Comparison of ENCODE assay signal across 12 cellular contexts in the genomic region with DNA sequence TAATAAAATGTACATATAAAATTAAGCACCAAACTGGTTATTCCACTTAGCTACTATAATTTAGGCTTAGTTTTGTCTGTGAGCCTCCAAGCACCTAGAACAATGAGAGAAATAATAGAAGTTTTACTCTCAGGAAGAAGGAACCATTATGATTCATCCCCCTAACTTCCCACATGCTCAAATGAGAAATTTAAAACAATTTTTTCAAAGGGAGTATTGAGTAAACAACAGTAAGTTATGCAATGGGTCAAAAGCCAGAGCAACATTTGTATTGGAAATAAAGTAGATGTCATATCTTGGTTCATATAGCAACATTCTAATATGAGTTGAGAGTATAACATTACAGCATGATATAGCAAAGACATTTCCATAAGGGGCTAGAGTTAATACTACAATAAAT. TPM values are rescaled to one million over a fixed set of nuclear protein-coding genes. Genes with fewer than 3 reads are reported as not detected.
DNase-seq lines count a peak whose midpoint lies in the region; ATAC-seq and TF ChIP-seq lines count a peak whose summit lies in the region.
"Had no signal": no experiment of that assay in that cellular context is flagged by ENCODE, and none has a peak within 500 bp of the region (broad histone marks: within the 10 kb centered on the region; RNA-seq: fewer than 3 reads in every experiment).

No MANE protein-coding gene starts in this region.

- no peak for ATAC-seq in GM21529 (IDR thresholded peaks at IDR 0.05; ENCODE audit: unreplicated experiment)
- no peak for ATAC-seq in HG02798 (IDR thresholded peaks at IDR 0.05; ENCODE audit: poor library complexity, unreplicated experiment)
- ATAC-seq: activated CD4-positive, CD25-positive, alpha-beta regulatory T cell treated with anti-CD3 and anti-CD28 coated beads, Interleukin-2, amount 50 U/mL, for 24 hours had no signal

- CTCF ChIA-PET in A673 (lab: Charles Lee), result no interaction called here

- peak; percentile 43 for DNase-seq in NOMO-1 treated with DMSO at 0.1 percent for 48 hours (lab: John Stamatoyannopoulos, UW; ENCODE audit: unreplicated experiment)
- DNase-seq in NOMO-1 treated with dmso at 0.1 percent for 144 hours (lab: John Stamatoyannopoulos, UW; ENCODE audit: unreplicated experiment), result no peak
- peak; percentile 26 for DNase-seq in astrocyte of the cerebellum (ENCODE audit: low read depth)
- peak; percentile 39 for DNase-seq in kidney tubule cell (ENCODE audit: low spot score)
- DNase-seq in transverse colon, result no peak
- DNase-seq in A673 (ENCODE audit: low spot score), result no peak
- DNase-seq: 8988T; esophagus squamous epithelium; stimulated activated CD4-positive, alpha-beta T cell treated with anti-CD3 and anti-CD28 coated beads, Interleukin-1b, Interleukin-23, amount 100 ng/mL, for 48 hours had no signal

- H3K27ac ChIP-seq in transverse colon (peak overlapping the region; percentile 22 to 74 (median 68)), A673 (ENCODE audit: low read depth, low read length, poor library complexity, severe bottlenecking) (no peak overlapping the region)

- BruUV-seq in A673 (replicated peaks; lab: Mats Ljungman, UMichigan), result no TSS peak

- TF ChIP-seq EP300 in transverse colon (IDR thresholded peaks at IDR 0.05; ENCODE audit: low read depth), result no peak

- H3K4me1 ChIP-seq in transverse colon (peaks cover 19 to 63% (median 22%) of the 10 kb centered on the region in 4 donors), A673 (ENCODE audit: insufficient read depth, low read length, poor library complexity, severe bottlenecking) (peaks cover 17% of the 10 kb centered on the region)

- no peaks in the 10 kb centered on the region for H3K9me3 ChIP-seq in transverse colon
- H3K9me3 ChIP-seq in A673 (ENCODE audit: low read depth, low read length, poor library complexity, severe bottlenecking), result no peaks in the 10 kb centered on the region
- H3K9me3 ChIP-seq: esophagus squamous epithelium had no signal

- H3K36me3 ChIP-seq in transverse colon (no peaks in the 10 kb centered on the region), A673 (ENCODE audit: insufficient read depth, low read length, poor library complexity, severe bottlenecking) (no peaks in the 10 kb centered on the region)
- H3K36me3 ChIP-seq: esophagus squamous epithelium had no signal

- intact Hi-C loops in transverse colon (cut with DNase I; ENCODE audit: low total_unique reads), result no loop called here
- intact Hi-C loops in A673 (cut with micrococcal nuclease; ENCODE audit: unreplicated experiment), result loop anchor here (2.0 kb wide), 1 partner anchor 20 kb away; no protein-coding TSS in a partner anchor

- H3K4me3 ChIP-seq in astrocyte of the cerebellum (ENCODE audit: low read depth, low read length) (no peak overlapping the region), transverse colon (no peak overlapping the region), A673 (ENCODE audit: low read depth, low read length, poor library complexity, severe bottlenecking) (no peak overlapping the region)
- H3K4me3 ChIP-seq: esophagus squamous epithelium had no signal

- POLR2A ChIA-PET in A673 (lab: Charles Lee; ENCODE audit: low non-redundant PET), result no interaction called here

- no peak for TF ChIP-seq CTCF in astrocyte of the cerebellum (IDR thresholded peaks at IDR 0.05; ENCODE audit: low read depth, low read length, missing control alignments)
- TF ChIP-seq CTCF in transverse colon (IDR thresholded peaks at IDR 0.05), result no peak
- TF ChIP-seq CTCF in A673 (conservative IDR thresholded peaks at IDR 0.05; ENCODE audit: low read depth, low read length), result no peak

- H3K27me3 ChIP-seq in transverse colon (no peaks in the 10 kb centered on the region), A673 (replicated peaks; ENCODE audit: insufficient read depth, low read depth, low read length, poor library complexity) (no peaks in the 10 kb centered on the region)
- H3K27me3 ChIP-seq: esophagus squamous epithelium had no signal

- in situ Hi-C loops in astrocyte of the cerebellum (cut with HindIII; ENCODE audit: low sequenced_read_pairs) (no loop called here), transverse colon (cut with MboI; ENCODE audit: low pct_ligation_motif_present in 1 of 4, low pct_unique_long_range_greater_than_20kb in 1 of 4, low sequenced_read_pairs in 3 of 4) (no loop called here)

- no peak for TF ChIP-seq POLR2A in transverse colon (IDR thresholded peaks at IDR 0.05)

RNA-seq across cellular contexts. Expression of a gene that starts 32.1 kb away (rescaled TPM):
- total RNA-seq in transverse colon, result 10 to 100 TPM in 3 of 4 donors, 1 to 10 TPM in 1; 4.4 to 20.2 (median 14.0) TPM
- total RNA-seq in A673 (2021), result 0.15 TPM in 1 of 2 replicates, not detected in the other

Comparison
In these comparisons a context has a peak if more than half of its experiments do, and no peak if none do; other contexts are left out.
1. DNase-seq: peak in NOMO-1 treated with DMSO at 0.1 percent for 48 hours (single experiment), astrocyte of the cerebellum (single experiment) and kidney tubule cell (single experiment); none in NOMO-1 treated with dmso at 0.1 percent for 144 hours (single experiment), transverse colon (single experiment) and A673 (single experiment).